9 cellular contexts compared by ENCODE assay signal in the genomic region with DNA sequence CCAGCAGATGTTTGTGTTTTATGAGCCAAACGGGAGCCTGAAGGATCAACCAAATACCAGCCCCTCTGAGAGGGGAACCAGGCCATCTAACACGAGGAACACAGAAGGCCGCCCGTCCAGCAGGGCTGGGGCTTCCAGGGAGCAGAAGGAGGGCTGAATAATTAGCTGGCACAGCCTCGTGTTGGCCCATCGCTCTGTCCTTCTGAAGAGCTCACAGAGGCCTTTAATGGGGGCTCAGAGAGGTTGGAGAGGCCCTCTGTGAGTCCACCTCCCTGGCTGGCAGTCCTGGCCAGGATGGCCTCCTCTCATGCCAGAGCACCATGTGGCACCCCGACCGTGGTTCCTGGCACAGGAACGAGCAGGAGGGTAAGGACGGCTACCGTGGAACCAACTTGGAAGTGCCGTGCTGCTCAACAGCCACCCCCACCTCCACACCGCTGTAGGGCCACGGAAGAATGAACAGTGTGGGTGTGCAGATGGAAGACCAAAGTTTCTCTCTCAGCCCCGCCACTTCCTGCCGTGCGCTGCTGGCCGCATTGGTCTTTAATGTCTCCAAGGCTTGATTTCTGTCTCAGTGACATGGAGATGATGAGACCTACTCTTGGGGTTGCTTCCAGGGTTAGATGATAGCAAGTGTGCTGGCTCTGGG.
DNase-seq lines count a peak whose midpoint lies in the region; ATAC-seq, FAIRE-seq and TF ChIP-seq lines count a peak whose summit lies in the region.
"Had no signal": no experiment of that assay in that cellular context is flagged by ENCODE, and none has a peak within 500 bp of the region (broad histone marks: within the 10 kb centered on the region; RNA-seq: fewer than 3 reads in every experiment).

No MANE protein-coding gene starts in this region.

- CTCF ChIA-PET in mammary epithelial cell (lab: Charles Lee; ENCODE audit: low non-redundant PET) = no interaction called here

- H3K27ac Mint-ChIP-seq in activated T-helper 2 cell treated with anti-CD3 and anti-CD28 coated beads, Interferon-gamma antibody, Interleukin-2, Interleukin-4, amounts not matched to agents 10 μg/mL and 5 μg/mL and 100 μg/mL, durations not matched to agents 14 hours and 24 hours and 36 hours = no peak overlapping the region

- peak overlapping the region in 9 of 11 experiments; percentile 9 to 77 (median 67); a peak in 17 of 22 replicates for H3K27ac ChIP-seq in BLaER1 treated with 17β-estradiol and CSF1 and Interleukin-3, amounts not matched to agents 10 nM and 100 nM
- H3K27ac ChIP-seq in mammary epithelial cell (ENCODE audit: insufficient read depth, low read depth, low read length) (no peak overlapping the region), heart left ventricle (no peak overlapping the region)
- H3K27ac ChIP-seq: C4-2B had no signal

- no peaks in the 10 kb centered on the region for H3K9me3 Mint-ChIP-seq in activated T-helper 2 cell treated with anti-CD3 and anti-CD28 coated beads, Interferon-gamma antibody, Interleukin-2, Interleukin-4, amounts not matched to agents 10 μg/mL and 5 μg/mL and 100 μg/mL, durations not matched to agents 14 hours and 24 hours and 36 hours

- H3K4me2 ChIP-seq in BLaER1 treated with 17β-estradiol and CSF1 and Interleukin-3, amounts not matched to agents 10 nM and 100 nM = peak overlapping the region; percentile 72 to 91 (median 86)
- H3K4me2 ChIP-seq in mammary epithelial cell (ENCODE audit: insufficient read depth, low read depth, low read length) = no peak overlapping the region

- 0 out of 22 replicates have a peak, but pooled peaks cover 0 to 8% (median 0%) of the 10 kb centered on the region in 11 experiments for H3K9me3 ChIP-seq in BLaER1 treated with 17β-estradiol and CSF1 and Interleukin-3, amounts not matched to agents 10 nM and 100 nM (replicated peaks in 1 of 11)
- H3K9me3 ChIP-seq in mammary epithelial cell (replicated peaks; ENCODE audit: insufficient read depth, low read length) (no peaks in the 10 kb centered on the region), heart left ventricle (no peaks in the 10 kb centered on the region)

- H3K36me3 ChIP-seq in BLaER1 treated with 17β-estradiol and CSF1 and Interleukin-3, amounts not matched to agents 10 nM and 100 nM = no peaks in the 10 kb centered on the region
- no peaks in the 10 kb centered on the region for H3K36me3 ChIP-seq in mammary epithelial cell (ENCODE audit: insufficient read depth, low read length)
- H3K36me3 ChIP-seq in heart left ventricle = no peaks in the 10 kb centered on the region

- in situ Hi-C loops in mammary epithelial cell (cut with MboI; ENCODE audit: low sequenced_read_pairs in 2 of 2) = no loop called here

- 81% methylated on average over 17 of the region's 18 CpGs for WGBS in mammary epithelial cell (ENCODE audit: low coverage, missing lambda C conversion rate)
- 87 to 90% (median 89%) methylated on average over 14 to 18 of the region's 18 CpGs for WGBS in heart left ventricle, 4 donors

- no peaks in the 10 kb centered on the region for H3K36me3 Mint-ChIP-seq in activated T-helper 2 cell treated with anti-CD3 and anti-CD28 coated beads, Interferon-gamma antibody, Interleukin-2, Interleukin-4, amounts not matched to agents 10 μg/mL and 5 μg/mL and 100 μg/mL, durations not matched to agents 14 hours and 24 hours and 36 hours (ENCODE audit: low read depth)

- H3K4me3 ChIP-seq in BLaER1 treated with 17β-estradiol and CSF1 and Interleukin-3, amounts not matched to agents 10 nM and 100 nM = peak overlapping the region in 1 of 10 experiments; percentile 13; a peak in 2 of 20 replicates
- H3K4me3 ChIP-seq in mammary epithelial cell (replicated peaks in 1 of 3; ENCODE audit: insufficient read depth in 1 of 3, low read depth in 2 of 3, low read length in 3 of 3) = no peak overlapping the region
- H3K4me3 ChIP-seq in heart left ventricle = no peak overlapping the region

- H3K79me2 ChIP-seq in mammary epithelial cell (ENCODE audit: insufficient read depth, low read length) = no peaks in the 10 kb centered on the region

- H3K27me3 ChIP-seq in BLaER1 treated with 17β-estradiol and CSF1 and Interleukin-3, amounts not matched to agents 10 nM and 100 nM = no peaks in the 10 kb centered on the region
- H3K27me3 ChIP-seq in mammary epithelial cell (ENCODE audit: insufficient read depth, low read length) = no peaks in the 10 kb centered on the region
- H3K27me3 ChIP-seq in heart left ventricle = no peaks in the 10 kb centered on the region

- no peak overlapping the region for H2AFZ ChIP-seq in mammary epithelial cell (ENCODE audit: low read depth, low read length)

- TF ChIP-seq CTCF in mammary epithelial cell (conservative IDR thresholded peaks at IDR 0.05 in 1 of 2, IDR thresholded peaks at IDR 0.05 in 1 of 2; ENCODE audit: extremely low read depth in 1 of 2, insufficient read depth in 1 of 2, low read depth in 1 of 2, low read length in 2 of 2) (no peak), heart left ventricle (IDR thresholded peaks at IDR 0.05) (no peak)

- peak; percentile 98 for FAIRE-seq in GM19239 (lab: Jason Lieb, UNC)

- H3K4me1 ChIP-seq in BLaER1 treated with 17β-estradiol and CSF1 and Interleukin-3, amounts not matched to agents 10 nM and 100 nM = peaks cover 32 to 87% (median 53%) of the 10 kb centered on the region in 10 experiments
- H3K4me1 ChIP-seq in mammary epithelial cell (ENCODE audit: insufficient read depth, low read length) = no peaks in the 10 kb centered on the region
- peaks cover 0 to 40% (median 14%) of the 10 kb centered on the region in 12 donors for H3K4me1 ChIP-seq in heart left ventricle

- intact Hi-C loops in activated T-helper 2 cell treated with anti-CD3 and anti-CD28 coated beads, Interferon-gamma antibody, Interleukin-2, Interleukin-4, amounts not matched to agents 10 μg/mL and 5 μg/mL and 100 μg/mL, durations not matched to agents 14 hours and 24 hours and 36 hours (cut with micrococcal nuclease) = no loop called here
- intact Hi-C loops in mammary epithelial cell (cut with micrococcal nuclease) (no loop called here), heart left ventricle (cut with DNase I) (no loop called here)

- H3K4me3 Mint-ChIP-seq in activated T-helper 2 cell treated with anti-CD3 and anti-CD28 coated beads, Interferon-gamma antibody, Interleukin-2, Interleukin-4, amounts not matched to agents 10 μg/mL and 5 μg/mL and 100 μg/mL, durations not matched to agents 14 hours and 24 hours and 36 hours (ENCODE audit: low read depth) = no peak overlapping the region

- TF ChIP-seq POLR2A in heart left ventricle (IDR thresholded peaks at IDR 0.05) = no peak

- H3K9ac ChIP-seq in BLaER1 treated with 17β-estradiol and CSF1 and Interleukin-3, amounts not matched to agents 10 nM and 100 nM = peak overlapping the region in 5 of 11 experiments; percentile 27 to 55 (median 41); a peak in 8 of 22 replicates
- H3K9ac ChIP-seq in mammary epithelial cell (ENCODE audit: insufficient read depth, low read length) = no peak overlapping the region

- dilution Hi-C loops in mammary epithelial cell (cut with HindIII; ENCODE audit: low sequenced_read_pairs) = no loop called here

- DNase-seq in GM19239 (ENCODE audit: insufficient read length, low spot score) (peak; percentile 53), mammary epithelial cell (no peak), NCI-H82 (lab: John Stamatoyannopoulos, UW) (no peak), heart left ventricle (no peak)
- DNase-seq in activated T-helper 2 cell treated with anti-CD3 and anti-CD28 coated beads, Interferon-gamma antibody, Interleukin-2, Interleukin-4, amounts not matched to agents 10 μg/mL and 5 μg/mL and 100 μg/mL, durations not matched to agents 14 hours and 24 hours and 36 hours (ENCODE audit: low spot score) = peak; percentile 30
- no peak for DNase-seq in effector CD8-positive, alpha-beta T cell (lab: John Stamatoyannopoulos, UW)

- ATAC-seq in HG03064 (IDR thresholded peaks at IDR 0.05; ENCODE audit: low read depth, unreplicated experiment) = peak; percentile 90
- ATAC-seq in heart left ventricle = no peak

- BruUV-seq in mammary epithelial cell (replicated peaks; lab: Mats Ljungman, UMichigan) = no TSS peak

- peaks cover 12% of the 10 kb centered on the region for H3K27me3 Mint-ChIP-seq in activated T-helper 2 cell treated with anti-CD3 and anti-CD28 coated beads, Interferon-gamma antibody, Interleukin-2, Interleukin-4, amounts not matched to agents 10 μg/mL and 5 μg/mL and 100 μg/mL, durations not matched to agents 14 hours and 24 hours and 36 hours (ENCODE audit: low read depth)

- H3K4me1 Mint-ChIP-seq in activated T-helper 2 cell treated with anti-CD3 and anti-CD28 coated beads, Interferon-gamma antibody, Interleukin-2, Interleukin-4, amounts not matched to agents 10 μg/mL and 5 μg/mL and 100 μg/mL, durations not matched to agents 14 hours and 24 hours and 36 hours (ENCODE audit: low read depth) = peaks cover 30% of the 10 kb centered on the region

- no peaks in the 10 kb centered on the region for H4K20me1 ChIP-seq in BLaER1 treated with 17β-estradiol and CSF1 and Interleukin-3, amounts not matched to agents 10 nM and 100 nM
- no peaks in the 10 kb centered on the region for H4K20me1 ChIP-seq in mammary epithelial cell (ENCODE audit: insufficient read depth, low read length)

Comparison
In these comparisons a context has a peak if more than half of its experiments do, and no peak if none do; other contexts are left out.
1. H3K27ac ChIP-seq: peak in BLaER1 treated with 17β-estradiol and CSF1 and Interleukin-3, amounts not matched to agents 10 nM and 100 nM (9 of 11); none in mammary epithelial cell (single experiment) and heart left ventricle (0 of 12).
2. DNase-seq: peak in GM19239 (single experiment) and activated T-helper 2 cell treated with anti-CD3 and anti-CD28 coated beads, Interferon-gamma antibody, Interleukin-2, Interleukin-4, amounts not matched to agents 10 μg/mL and 5 μg/mL and 100 μg/mL, durations not matched to agents 14 hours and 24 hours and 36 hours (single experiment); none in mammary epithelial cell (single experiment), NCI-H82 (single experiment), effector CD8-positive, alpha-beta T cell (single experiment) and heart left ventricle (0 of 5).